ENCODE assay signal across 30 cellular contexts in genomic region chr4:120319230-120319761, GRCh38.
"Had no signal": no experiment of that assay in that cellular context is flagged by ENCODE, and none has a peak within 500 bp of the region (broad histone marks: within the 10 kb centered on the region; RNA-seq: fewer than 3 reads in every experiment).

No MANE protein-coding gene starts in this region.

- H3K4me1 ChIP-seq: adrenal gland, body of pancreas, parathyroid adenoma, psoas muscle, vagina had no signal

- H3K79me2 ChIP-seq: parathyroid adenoma had no signal

- H3K4me3 ChIP-seq: adrenal gland, body of pancreas, coronary artery, dorsolateral prefrontal cortex, left ventricle myocardium inferior, lung, psoas muscle, sigmoid colon, vagina had no signal

- H3K27me3 ChIP-seq: adrenal gland, body of pancreas, dorsolateral prefrontal cortex, sigmoid colon, vagina had no signal

- H3K9me3 Mint-ChIP-seq: naive thymus-derived CD8-positive, alpha-beta T cell; stimulated activated memory B cell treated with anti-CD40 and anti-IgM and Interleukin-4, amounts not matched to agents 10 μg/mL and 1 μg/mL and 100 μg/mL, for 72 hours; stimulated activated naive CD8-positive, alpha-beta T cell treated with anti-CD3 and anti-CD28 coated beads, Interleukin-15, amount 100 ng/mL, for 72 hours had no signal

- H3K36me3 Mint-ChIP-seq: activated naive CD8-positive, alpha-beta T cell; naive thymus-derived CD8-positive, alpha-beta T cell; stimulated activated memory B cell treated with anti-CD40 and anti-IgM and Interleukin-4, amounts not matched to agents 10 μg/mL and 1 μg/mL and 100 μg/mL, for 72 hours; type B pancreatic cell had no signal

- H3K4me1 Mint-ChIP-seq: naive thymus-derived CD8-positive, alpha-beta T cell; stimulated activated memory B cell treated with anti-CD40 and anti-IgM and Interleukin-4, amounts not matched to agents 10 μg/mL and 1 μg/mL and 100 μg/mL, for 72 hours; stimulated activated naive CD8-positive, alpha-beta T cell treated with anti-CD3 and anti-CD28 coated beads, Interleukin-15, amount 100 ng/mL, for 72 hours had no signal

- H3K9ac ChIP-seq: parathyroid adenoma had no signal

- DNase-seq: activated CD4-positive, alpha-beta T cell treated with anti-CD3 and anti-CD28 coated beads for 4 hours; activated CD4-positive, alpha-beta T cell treated with anti-CD3 and anti-CD28 coated beads, Interleukin-2, amount 50 U/mL, for 4 hours; activated naive CD4-positive, alpha-beta T cell; activated T-cell treated with anti-CD3 and anti-CD28 coated beads for 4 hours; activated T-cell treated with anti-CD3 and anti-CD28 coated beads, Interleukin-2, amount 50 U/mL, for 72 hours; adrenal gland; aorta; body of pancreas; dorsolateral prefrontal cortex; effector memory CD8-positive, alpha-beta T cell; foreskin melanocyte; islet precursor cell; left ventricle myocardium inferior; naive thymus-derived CD8-positive, alpha-beta T cell; psoas muscle; sigmoid colon; small intestine; stimulated activated CD4-positive, alpha-beta T cell treated with anti-CD3 and anti-CD28 coated beads, Interleukin-1b, Interleukin-23, amount 100 ng/mL, for 48 hours; stimulated activated CD4-positive, alpha-beta T cell treated with anti-CD3 and anti-CD28 coated beads, Interleukin-4, amount 100 ng/mL, for 4 hours; stimulated activated CD8-positive, alpha-beta memory T cell treated with anti-CD3 and anti-CD28 coated beads, Interleukin-4, amount 100 ng/mL, for 48 hours; stimulated activated naive CD8-positive, alpha-beta T cell treated with anti-CD3 and anti-CD28 coated beads, Interleukin-15, amount 100 ng/mL, for 72 hours; substantia nigra had no signal

- H3K4me3 Mint-ChIP-seq: activated naive CD8-positive, alpha-beta T cell; activated T-cell treated with anti-CD3 and anti-CD28 coated beads, Interleukin-2, amount 50 U/mL, for 72 hours; effector memory CD8-positive, alpha-beta T cell; naive thymus-derived CD8-positive, alpha-beta T cell; stimulated activated memory B cell treated with anti-CD40 and anti-IgM and Interleukin-4, amounts not matched to agents 10 μg/mL and 1 μg/mL and 100 μg/mL, for 72 hours; stimulated activated naive CD8-positive, alpha-beta T cell treated with anti-CD3 and anti-CD28 coated beads, Interleukin-15, amount 100 ng/mL, for 72 hours; type B pancreatic cell had no signal

- H2AFZ ChIP-seq: parathyroid adenoma had no signal

- H3K36me3 ChIP-seq: adrenal gland, left ventricle myocardium inferior, sigmoid colon, vagina had no signal

- H3K27ac ChIP-seq: adrenal gland, body of pancreas, coronary artery, dorsolateral prefrontal cortex, left ventricle myocardium inferior, parathyroid adenoma, psoas muscle, sigmoid colon, vagina, VCaP had no signal

- H3K27ac Mint-ChIP-seq: activated naive CD8-positive, alpha-beta T cell; activated T-cell treated with anti-CD3 and anti-CD28 coated beads, Interleukin-2, amount 50 U/mL, for 72 hours; effector memory CD8-positive, alpha-beta T cell; naive thymus-derived CD8-positive, alpha-beta T cell; stimulated activated memory B cell treated with anti-CD40 and anti-IgM and Interleukin-4, amounts not matched to agents 10 μg/mL and 1 μg/mL and 100 μg/mL, for 72 hours; stimulated activated naive CD8-positive, alpha-beta T cell treated with anti-CD3 and anti-CD28 coated beads, Interleukin-15, amount 100 ng/mL, for 72 hours; type B pancreatic cell had no signal

- H3K9me3 ChIP-seq: adrenal gland, body of pancreas, left ventricle myocardium inferior, psoas muscle, sigmoid colon, vagina had no signal

- H3K27me3 Mint-ChIP-seq: activated naive CD8-positive, alpha-beta T cell; effector memory CD8-positive, alpha-beta T cell; stimulated activated memory B cell treated with anti-CD40 and anti-IgM and Interleukin-4, amounts not matched to agents 10 μg/mL and 1 μg/mL and 100 μg/mL, for 72 hours; stimulated activated naive CD8-positive, alpha-beta T cell treated with anti-CD3 and anti-CD28 coated beads, Interleukin-15, amount 100 ng/mL, for 72 hours; type B pancreatic cell had no signal
